In the genomic region with DNA sequence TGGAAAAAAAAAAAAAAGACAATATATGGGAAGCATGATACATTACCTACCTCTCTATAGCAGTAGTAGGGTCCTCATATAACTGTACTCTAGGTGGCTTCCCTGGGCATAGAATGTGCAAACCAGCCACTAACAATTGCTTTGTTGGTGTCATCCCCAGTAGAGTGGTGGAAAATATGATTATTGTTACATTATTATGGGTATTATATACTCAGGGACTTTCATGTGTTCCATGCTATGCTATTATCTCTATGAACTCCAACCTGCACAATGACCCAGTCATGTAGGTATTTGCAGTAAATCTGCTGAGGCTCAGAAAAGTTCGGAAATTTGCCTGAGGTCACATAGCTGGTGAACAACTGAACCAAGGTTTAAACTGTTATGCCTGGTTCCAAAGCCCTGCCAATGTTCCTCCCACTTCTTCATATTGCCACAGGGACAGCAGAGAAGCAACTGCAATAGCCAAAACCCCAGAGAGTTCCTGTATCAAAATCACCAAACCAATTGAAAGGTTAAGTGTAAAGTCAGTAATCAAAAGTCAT, we compare ENCODE assay signal across 28 cellular contexts.
"Had no signal": no experiment of that assay in that cellular context is flagged by ENCODE, and none has a peak within 500 bp of the region (broad histone marks: within the 10 kb centered on the region; RNA-seq: fewer than 3 reads in every experiment).

No MANE protein-coding gene starts in this region.

- H3K27me3 Mint-ChIP-seq: memory B cell; naive thymus-derived CD4-positive, alpha-beta T cell had no signal

- H3K4me3 Mint-ChIP-seq: memory B cell; naive thymus-derived CD4-positive, alpha-beta T cell; nephron progenitor cell; neural progenitor cell; stimulated activated effector memory CD8-positive, alpha-beta T cell treated with anti-CD3 and anti-CD28 coated beads, Interleukin-12 subunit alpha, Interleukin-12 subunit beta, amount 100 ng/mL, for 72 hours had no signal

- H3K9me3 ChIP-seq: left ventricle myocardium inferior, mucosa of descending colon, neutrophil, ovary, sigmoid colon, spleen, stomach, testis, thyroid gland, transverse colon, upper lobe of right lung had no signal

- H3K9ac ChIP-seq: neural progenitor cell had no signal

- H2AFZ ChIP-seq: hepatocyte, neural progenitor cell had no signal

- H3K36me3 Mint-ChIP-seq: memory B cell; naive thymus-derived CD4-positive, alpha-beta T cell; neural progenitor cell; stimulated activated effector memory CD8-positive, alpha-beta T cell treated with anti-CD3 and anti-CD28 coated beads, Interleukin-12 subunit alpha, Interleukin-12 subunit beta, amount 100 ng/mL, for 72 hours had no signal

- H3K4me2 ChIP-seq: hepatocyte, neural progenitor cell had no signal

- H3K79me2 ChIP-seq: hepatocyte had no signal

- H3K9me3 Mint-ChIP-seq: memory B cell; naive thymus-derived CD4-positive, alpha-beta T cell; neural progenitor cell; stimulated activated effector memory CD8-positive, alpha-beta T cell treated with anti-CD3 and anti-CD28 coated beads, Interleukin-12 subunit alpha, Interleukin-12 subunit beta, amount 100 ng/mL, for 72 hours had no signal

- H3K27me3 ChIP-seq: heart right ventricle, hepatocyte, neural progenitor cell, neutrophil, ovary, sigmoid colon, spleen, stomach, testis, thyroid gland, transverse colon, upper lobe of right lung had no signal

- DNase-seq: heart right ventricle; islet precursor cell; left ventricle myocardium inferior; midbrain; mucosa of descending colon; naive thymus-derived CD4-positive, alpha-beta T cell; nephron progenitor cell; occipital lobe; ovary; retina; right cardiac atrium; sigmoid colon; small intestine; spleen; stimulated activated CD4-positive, alpha-beta T cell treated with anti-CD3 and anti-CD28 coated beads, Interleukin-4, amount 100 ng/mL, for 24 hours; stimulated activated naive CD4-positive, alpha-beta T cell; stomach; testis; thyroid gland; transverse colon; upper lobe of right lung had no signal

- H3K4me3 ChIP-seq: heart right ventricle, hepatocyte, left ventricle myocardium inferior, lung, mucosa of descending colon, neural progenitor cell, ovary, sigmoid colon, spleen, stomach, testis, thyroid gland, transverse colon, upper lobe of right lung had no signal

- H3K27ac ChIP-seq: heart right ventricle, hepatocyte, left ventricle myocardium inferior, neural progenitor cell, neutrophil, ovary, sigmoid colon, spleen, stomach, testis, thyroid gland, transverse colon, upper lobe of right lung had no signal

- H3K36me3 ChIP-seq: heart right ventricle, left ventricle myocardium inferior, neural progenitor cell, neutrophil, ovary, sigmoid colon, spleen, stomach, thyroid gland, transverse colon, upper lobe of right lung had no signal

- H3K4me1 Mint-ChIP-seq: memory B cell; nephron progenitor cell; neural progenitor cell; stimulated activated effector memory CD8-positive, alpha-beta T cell treated with anti-CD3 and anti-CD28 coated beads, Interleukin-12 subunit alpha, Interleukin-12 subunit beta, amount 100 ng/mL, for 72 hours had no signal

- H3K4me1 ChIP-seq: heart right ventricle, left ventricle myocardium inferior, neural progenitor cell, sigmoid colon, spleen, stomach, testis, thyroid gland, transverse colon, upper lobe of right lung had no signal

- H3K27ac Mint-ChIP-seq: memory B cell; nephron progenitor cell; neural progenitor cell; progenitor cell of endocrine pancreas; stimulated activated effector memory CD8-positive, alpha-beta T cell treated with anti-CD3 and anti-CD28 coated beads, Interleukin-12 subunit alpha, Interleukin-12 subunit beta, amount 100 ng/mL, for 72 hours had no signal

- ATAC-seq: heart right ventricle; mucosa of descending colon; naive thymus-derived CD4-positive, alpha-beta T cell; right cardiac atrium; stimulated activated effector memory CD8-positive, alpha-beta T cell treated with anti-CD3 and anti-CD28 coated beads, Interleukin-12 subunit alpha, Interleukin-12 subunit beta, amount 100 ng/mL, for 72 hours; upper lobe of right lung had no signal
